1 cellular context compared by ENCODE assay signal in the genomic region with DNA sequence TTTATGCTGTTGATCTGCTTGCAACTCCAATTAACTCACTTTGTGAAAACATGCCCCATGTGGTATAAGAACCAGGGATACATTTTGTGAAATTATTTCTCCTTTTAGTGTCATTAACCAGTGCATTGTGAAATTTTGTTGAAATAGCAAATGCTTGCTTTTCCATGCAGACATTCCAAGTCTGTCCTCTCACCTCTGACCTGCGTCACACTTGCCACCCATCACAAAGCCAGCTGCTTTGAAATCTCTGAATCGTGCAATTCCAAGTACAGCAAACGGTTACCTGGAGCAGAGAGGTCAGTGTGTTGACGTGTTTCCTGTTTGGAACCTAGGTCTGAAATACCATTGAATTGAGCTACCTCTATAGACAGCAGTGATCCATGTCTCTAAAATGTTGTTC.
TF ChIP-seq lines count a peak whose summit lies in the region.

No MANE protein-coding gene starts in this region.

TF ChIP-seq in IMR-90, 13 proteins besides CTCF, POLR2A, EP300 and RAD21:
- TF ChIP-seq FOS (IDR thresholded peaks at IDR 0.05; ENCODE audit: low read depth, low read length): no peak
- TF ChIP-seq MAZ (IDR thresholded peaks at IDR 0.05; ENCODE audit: borderline replicate concordance, low read depth, low read length): no peak
- TF ChIP-seq MAFK (IDR thresholded peaks at IDR 0.05; ENCODE audit: low read depth, low read length): no peak
